26 cellular contexts compared by ENCODE assay signal in genomic region chr4:54120517-54120916, GRCh38. TPM values are rescaled to one million over a fixed set of nuclear protein-coding genes. Genes with fewer than 3 reads are reported as not detected.
"Had no signal": no experiment of that assay in that cellular context is flagged by ENCODE, and none has a peak within 500 bp of the region (broad histone marks: within the 10 kb centered on the region; RNA-seq: fewer than 3 reads in every experiment).

No MANE protein-coding gene starts in this region.

- H3K4me1 Mint-ChIP-seq: activated B cell treated with CpG ODN at 0.5 μM for 24 hours; activated CD4-positive, alpha-beta T cell treated with anti-CD3 and anti-CD28 coated beads, Interleukin-2, amount 10 ng/mL, durations not matched to agents 7 days and 5 days; activated T-helper 17 cell treated with anti-CD3 and anti-CD28 coated beads, Interleukin-2, amount 50 U/mL, for 72 hours; T-cell had no signal

- H3K9me3 Mint-ChIP-seq: activated B cell treated with CpG ODN at 0.5 μM for 24 hours; activated CD4-positive, alpha-beta memory T cell treated with anti-CD3 and anti-CD28 coated beads for 36 hours; activated CD4-positive, alpha-beta T cell treated with anti-CD3 and anti-CD28 coated beads, Interleukin-2, amount 10 ng/mL, durations not matched to agents 7 days and 5 days; activated naive CD4-positive, alpha-beta T cell treated with anti-CD3 and anti-CD28 coated beads for 36 hours; activated T-helper 17 cell treated with anti-CD3 and anti-CD28 coated beads, Interleukin-2, amount 50 U/mL, for 72 hours; T-cell had no signal

- H3K36me3 ChIP-seq: brain microvascular endothelial cell, cardiac muscle cell had no signal

- H3K4me3 Mint-ChIP-seq: activated B cell treated with CpG ODN at 0.5 μM for 24 hours; activated CD4-positive, alpha-beta memory T cell treated with anti-CD3 and anti-CD28 coated beads for 36 hours; activated CD4-positive, alpha-beta T cell treated with anti-CD3 and anti-CD28 coated beads, Interleukin-2, amount 10 ng/mL, durations not matched to agents 7 days and 5 days; activated naive CD4-positive, alpha-beta T cell treated with anti-CD3 and anti-CD28 coated beads for 36 hours; activated naive CD8-positive, alpha-beta T cell; activated T-helper 17 cell treated with anti-CD3 and anti-CD28 coated beads, Interleukin-2, amount 50 U/mL, for 72 hours; T-cell had no signal

- H3K27ac ChIP-seq: brain microvascular endothelial cell, cardiac muscle cell, PC-9 had no signal

- H3K4me3 ChIP-seq: cardiac muscle cell, PC-9 had no signal

- H3K27me3 ChIP-seq: brain microvascular endothelial cell, cardiac muscle cell had no signal

- H3K36me3 Mint-ChIP-seq: activated CD4-positive, alpha-beta memory T cell treated with anti-CD3 and anti-CD28 coated beads for 36 hours; activated naive CD8-positive, alpha-beta T cell; T-cell had no signal

- DNase-seq: activated B cell treated with CpG ODN at 0.5 μM for 24 hours; activated CD4-positive, alpha-beta memory T cell treated with anti-CD3 and anti-CD28 coated beads for 36 hours; activated CD4-positive, alpha-beta T cell treated with anti-CD3 and anti-CD28 coated beads, Interleukin-2, amount 10 ng/mL, durations not matched to agents 7 days and 5 days; activated CD8-positive, alpha-beta memory T cell treated with anti-CD3 and anti-CD28 coated beads for 24 hours; activated gamma-delta T cell; activated naive CD4-positive, alpha-beta T cell treated with anti-CD3 and anti-CD28 coated beads for 36 hours; activated T-cell treated with anti-CD3 and anti-CD28 coated beads, Interleukin-2, amount 50 U/mL, for 48 hours; amygdala; brain microvascular endothelial cell; Karpas-422; NCI-H1048; NCI-H1417 treated with DMSO at 0.1 percent for 48 hours; NCI-H1694; NCI-H2029 treated with DMSO at 0.1 percent for 48 hours; NCI-H345; NCI-H510A; NCI-H526 treated with DMSO at 0.1 percent for 48 hours; NCI-H82; PC-9; SIG-M5; T-cell; T-helper 2 cell; T1000 had no signal

- ATAC-seq: activated T-helper 17 cell treated with anti-CD3 and anti-CD28 coated beads, Interleukin-2, amount 50 U/mL, for 72 hours; T-cell had no signal

RNA-seq across cellular contexts. Expression of gene GSX2, which starts 20.6 kb away (rescaled TPM):
- total RNA-seq: activated B cell treated with CpG ODN at 0.5 μM for 24 hours; activated CD4-positive, alpha-beta memory T cell treated with anti-CD3 and anti-CD28 coated beads for 36 hours; activated CD4-positive, alpha-beta T cell treated with anti-CD3 and anti-CD28 coated beads, Interleukin-2, amount 10 ng/mL, durations not matched to agents 7 days and 5 days; activated naive CD4-positive, alpha-beta T cell treated with anti-CD3 and anti-CD28 coated beads for 36 hours; activated T-helper 17 cell treated with anti-CD3 and anti-CD28 coated beads, Interleukin-2, amount 50 U/mL, for 72 hours; cardiac muscle cell; PC-9; T-cell had no signal
- polyA plus RNA-seq: cardiac muscle cell had no signal
